In the genomic region with DNA sequence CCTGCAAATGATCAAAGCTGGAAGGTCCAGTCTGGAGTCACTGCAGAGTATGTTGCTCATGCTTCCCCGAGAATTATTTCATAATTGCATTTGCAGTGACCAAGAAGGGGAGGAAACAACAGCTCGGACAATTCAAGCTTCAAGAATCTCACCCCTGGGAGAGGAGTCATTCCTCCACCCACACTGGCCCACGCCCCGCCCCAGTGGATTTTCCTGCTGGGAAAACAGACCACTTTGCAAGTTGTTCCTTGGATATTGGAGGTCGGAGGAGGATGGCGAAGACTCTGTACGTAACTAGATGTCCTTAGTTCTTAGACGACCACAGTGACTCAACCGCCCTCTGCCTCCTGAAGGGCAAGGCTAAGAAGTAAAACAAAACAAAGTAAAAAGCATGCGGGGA, we compare ENCODE assay signal across 17 cellular contexts.
DNase-seq lines count a peak whose midpoint lies in the region; ATAC-seq, FAIRE-seq and TF ChIP-seq lines count a peak whose summit lies in the region.
"Had no signal": no experiment of that assay in that cellular context is flagged by ENCODE, and none has a peak within 500 bp of the region (broad histone marks: within the 10 kb centered on the region; RNA-seq: fewer than 3 reads in every experiment).

No MANE protein-coding gene starts in this region.

- DNase-seq in GM03348 (ENCODE audit: low spot score): peak; percentile 90
- DNase-seq in body of pancreas: peak in 2 of 4 donors; percentile 27 to 37
- peak; percentile 76 for DNase-seq in left cardiac atrium
- DNase-seq in gastrocnemius medialis: peak in 1 of 2 donors; percentile 51
- DNase-seq in NCI-H748 (lab: John Stamatoyannopoulos, UW; ENCODE audit: unreplicated experiment): no peak
- DNase-seq in NCI-H1694 treated with DMSO at 0.1 percent for 48 hours (lab: John Stamatoyannopoulos, UW): no peak
- no peak for DNase-seq in urothelium cell line (ENCODE audit: low spot score)
- DNase-seq: activated CD4-positive, alpha-beta T cell treated with anti-CD3 and anti-CD28 coated beads for 1 hour; naive thymus-derived CD8-positive, alpha-beta T cell; NCI-H524 treated with DMSO at 0.1 percent for 48 hours; stimulated activated CD4-positive, alpha-beta T cell treated with anti-CD3 and anti-CD28 coated beads, Interleukin-2, amount 100 ng/mL, for 48 hours; stimulated activated CD8-positive, alpha-beta memory T cell treated with anti-CD3 and anti-CD28 coated beads, Interleukin-4, amount 100 ng/mL, for 48 hours; thyroid gland had no signal

- H3K9me3 ChIP-seq in body of pancreas: no peaks in the 10 kb centered on the region
- no peaks in the 10 kb centered on the region for H3K9me3 ChIP-seq in gastrocnemius medialis
- H3K9me3 ChIP-seq: thyroid gland had no signal

- TF ChIP-seq POLR2A in body of pancreas (IDR thresholded peaks at IDR 0.05) (no peak), gastrocnemius medialis (IDR thresholded peaks at IDR 0.05) (no peak)

- H3K4me1 ChIP-seq in body of pancreas (no peaks in the 10 kb centered on the region), gastrocnemius medialis (no peaks in the 10 kb centered on the region)
- H3K4me1 ChIP-seq: thyroid gland had no signal

- TF ChIP-seq CTCF in body of pancreas (IDR thresholded peaks at IDR 0.05) (no peak), gastrocnemius medialis (IDR thresholded peaks at IDR 0.05 in 4 of 5, conservative IDR thresholded peaks at IDR 0.05 in 1 of 5) (no peak)

- in situ Hi-C loops in gastrocnemius medialis (cut with MboI; ENCODE audit: low sequenced_read_pairs in 4 of 4): no loop called here

- H3K27ac ChIP-seq in body of pancreas: no peak overlapping the region
- no peak overlapping the region for H3K27ac ChIP-seq in gastrocnemius medialis
- H3K27ac ChIP-seq: hepatocyte, RWPE1, thyroid gland had no signal

- ATAC-seq in body of pancreas (peak; percentile 53), left cardiac atrium (peak; percentile 70 to 89), gastrocnemius medialis (peak; percentile 49 to 65), GM18909 (IDR thresholded peaks at IDR 0.05; ENCODE audit: poor library complexity, unreplicated experiment) (no peak)
- ATAC-seq: activated naive CD4-positive, alpha-beta T cell treated with anti-CD3 and anti-CD28 coated beads, Interleukin-2, amount 50 U/mL, for 72 hours; naive thymus-derived CD8-positive, alpha-beta T cell had no signal

- H3K27me3 ChIP-seq in body of pancreas: no peaks in the 10 kb centered on the region
- peaks cover 0 to 3% (median 0%) of the 10 kb centered on the region in 3 donors for H3K27me3 ChIP-seq in gastrocnemius medialis
- H3K27me3 ChIP-seq: hepatocyte, thyroid gland had no signal

- 55 to 61% methylated on average over 9 to 10 of the region's 10 CpGs for WGBS in body of pancreas, 2 donors

- intact Hi-C loops in body of pancreas (cut with DNase I) (no loop called here), left cardiac atrium (cut with DNase I) (no loop called here), gastrocnemius medialis (cut with DNase I; ENCODE audit: low total_unique reads) (no loop called here)

- no peak for FAIRE-seq in urothelium cell line (lab: Jason Lieb, UNC)

- H3K4me3 ChIP-seq in body of pancreas (no peak overlapping the region), gastrocnemius medialis (no peak overlapping the region)
- H3K4me3 ChIP-seq: hepatocyte, thyroid gland had no signal

- H3K36me3 ChIP-seq in body of pancreas (replicated peaks in 1 of 2; ENCODE audit: insufficient read depth in 1 of 2, low read depth in 2 of 2) (no peaks in the 10 kb centered on the region), gastrocnemius medialis (no peaks in the 10 kb centered on the region)
- H3K36me3 ChIP-seq: thyroid gland had no signal

Comparison
In these comparisons a context has a peak if more than half of its experiments do, and no peak if none do; other contexts are left out.
1. DNase-seq: peak in GM03348 (single experiment) and left cardiac atrium (single experiment); none in NCI-H748 (single experiment), NCI-H1694 treated with DMSO at 0.1 percent for 48 hours (single experiment) and urothelium cell line (single experiment).